In genomic region chr5:14184725-14185124, GRCh38 we compare ENCODE assay signal across 12 cellular contexts. TPM values are rescaled to one million over a fixed set of nuclear protein-coding genes. Genes with fewer than 3 reads are reported as not detected.
DNase-seq lines count a peak whose midpoint lies in the region; ATAC-seq and TF ChIP-seq lines count a peak whose summit lies in the region.
"Had no signal": no experiment of that assay in that cellular context is flagged by ENCODE, and none has a peak within 500 bp of the region (broad histone marks: within the 10 kb centered on the region; RNA-seq: fewer than 3 reads in every experiment).

No MANE protein-coding gene starts in this region.

- intact Hi-C loops in left lung (cut with DNase I), result no loop called here

- H3K4me1 Mint-ChIP-seq in brain, result peaks cover 94% of the 10 kb centered on the region
- H3K4me1 Mint-ChIP-seq: activated naive CD8-positive, alpha-beta T cell treated with anti-CD3 and anti-CD28 coated beads, Interleukin-2, amount 10 ng/mL, durations not matched to agents 7 days and 5 days had no signal

- CTCF ChIA-PET in HEK293 (lab: Yijun Ruan, JAX), result interaction anchor here (1.2 to 1.6 kb wide), 3 partner anchors 12 to 85 kb away, joined by 3 to 8 read pairs (median 4); no protein-coding TSS in a partner anchor

- TF ChIP-seq EP300 in suprapubic skin (IDR thresholded peaks at IDR 0.05), result no peak

- DNase-seq in left lung (no peak), suprapubic skin (ENCODE audit: low spot score in 2 of 2) (no peak), COLO829 (ENCODE audit: low spot score) (no peak), NCI-H510A (lab: John Stamatoyannopoulos, UW) (no peak)
- no peak for DNase-seq in effector CD8-positive, alpha-beta T cell (lab: John Stamatoyannopoulos, UW)
- DNase-seq in activated CD4-positive, CD25-positive, alpha-beta regulatory T cell treated with anti-CD3 and anti-CD28 coated beads, Interleukin-2, amount 50 U/mL, for 72 hours, result no peak
- DNase-seq: activated CD4-positive, alpha-beta memory T cell treated with anti-CD3 and anti-CD28 coated beads for 36 hours; activated naive CD8-positive, alpha-beta T cell treated with anti-CD3 and anti-CD28 coated beads, Interleukin-2, amount 10 ng/mL, durations not matched to agents 7 days and 5 days; naive B cell; stimulated activated CD4-positive, alpha-beta T cell treated with anti-CD3 and anti-CD28 coated beads, Interleukin-1b, Interleukin-23, amount 100 ng/mL, for 48 hours had no signal

- no peak overlapping the region for H3K4me3 ChIP-seq in HEK293 (ENCODE audit: low read depth, low read length)
- no peak overlapping the region for H3K4me3 ChIP-seq in left lung
- no peak overlapping the region for H3K4me3 ChIP-seq in suprapubic skin

- ATAC-seq in left lung, result no peak

- no peak for TF ChIP-seq POLR2A in suprapubic skin (IDR thresholded peaks at IDR 0.05)

- TF ChIP-seq CTCF in HEK293 (tag by site-specific recombination; IDR thresholded peaks at IDR 0.05), result no peak
- TF ChIP-seq CTCF in brain (conservative IDR thresholded peaks at IDR 0.05), result no peak
- TF ChIP-seq CTCF in left lung (IDR thresholded peaks at IDR 0.05), result no peak
- no peak for TF ChIP-seq CTCF in suprapubic skin (IDR thresholded peaks at IDR 0.05)

- no peak overlapping the region for H3K27ac ChIP-seq in HEK293 (ENCODE audit: extremely low read depth, low read depth, low read length)
- peak overlapping the region; percentile 68 to 87 for H3K27ac ChIP-seq in left lung
- peak overlapping the region; percentile 74 for H3K27ac ChIP-seq in suprapubic skin

- H3K9me3 ChIP-seq in HEK293 (ENCODE audit: control insufficient read depth, insufficient read depth, low read depth, low read length), result no peaks in the 10 kb centered on the region
- no peaks in the 10 kb centered on the region for H3K9me3 ChIP-seq in left lung
- no peaks in the 10 kb centered on the region for H3K9me3 ChIP-seq in suprapubic skin

- WGBS in suprapubic skin, result 81% methylated on average over 11 of the region's 11 CpGs

- H3K36me3 Mint-ChIP-seq in brain, result no peaks in the 10 kb centered on the region
- H3K36me3 Mint-ChIP-seq: activated CD4-positive, alpha-beta memory T cell treated with anti-CD3 and anti-CD28 coated beads for 36 hours; activated naive CD8-positive, alpha-beta T cell treated with anti-CD3 and anti-CD28 coated beads, Interleukin-2, amount 10 ng/mL, durations not matched to agents 7 days and 5 days had no signal

- H3K27ac Mint-ChIP-seq in brain, result peak overlapping the region in 3 of 5 experiments; percentile 63 to 95 (median 79)
- H3K27ac Mint-ChIP-seq: activated CD4-positive, alpha-beta memory T cell treated with anti-CD3 and anti-CD28 coated beads for 36 hours; activated naive CD8-positive, alpha-beta T cell treated with anti-CD3 and anti-CD28 coated beads, Interleukin-2, amount 10 ng/mL, durations not matched to agents 7 days and 5 days had no signal

- POLR2A ChIA-PET in HEK293 (lab: Yijun Ruan, JAX), result no interaction called here

- H3K4me3 Mint-ChIP-seq in brain, result no peak overlapping the region
- H3K4me3 Mint-ChIP-seq: activated CD4-positive, alpha-beta memory T cell treated with anti-CD3 and anti-CD28 coated beads for 36 hours; activated naive CD8-positive, alpha-beta T cell treated with anti-CD3 and anti-CD28 coated beads, Interleukin-2, amount 10 ng/mL, durations not matched to agents 7 days and 5 days had no signal

- no peaks in the 10 kb centered on the region for H3K36me3 ChIP-seq in HEK293 (ENCODE audit: control insufficient read depth in 2 of 2, insufficient read depth in 1 of 2, low read length in 2 of 2)
- no peaks in the 10 kb centered on the region for H3K36me3 ChIP-seq in left lung
- no peaks in the 10 kb centered on the region for H3K36me3 ChIP-seq in suprapubic skin

- H3K4me1 ChIP-seq in HEK293 (ENCODE audit: control insufficient read depth, insufficient read depth, low read length) (peaks cover 72% of the 10 kb centered on the region), left lung (peaks cover 38 to 67% of the 10 kb centered on the region in 2 donors), suprapubic skin (peaks cover 58% of the 10 kb centered on the region)

- H3K9me3 Mint-ChIP-seq in brain, result no peaks in the 10 kb centered on the region
- H3K9me3 Mint-ChIP-seq: activated CD4-positive, alpha-beta memory T cell treated with anti-CD3 and anti-CD28 coated beads for 36 hours; activated naive CD8-positive, alpha-beta T cell treated with anti-CD3 and anti-CD28 coated beads, Interleukin-2, amount 10 ng/mL, durations not matched to agents 7 days and 5 days; naive B cell had no signal

- H3K27me3 Mint-ChIP-seq in brain, result no peaks in the 10 kb centered on the region
- H3K27me3 Mint-ChIP-seq: activated CD4-positive, alpha-beta memory T cell treated with anti-CD3 and anti-CD28 coated beads for 36 hours; naive B cell had no signal

- H3K27me3 ChIP-seq in left lung (no peaks in the 10 kb centered on the region), suprapubic skin (no peaks in the 10 kb centered on the region)

TF ChIP-seq in HEK293, 187 proteins besides CTCF, POLR2A, EP300 and RAD21:
- TF ChIP-seq SCRT2 (tag by site-specific recombination; IDR thresholded peaks at IDR 0.05) (no peak), ZNF324 (tag by site-specific recombination; IDR thresholded peaks at IDR 0.05) (no peak), ZSCAN18 (tag by site-specific recombination; IDR thresholded peaks at IDR 0.05) (no peak), WT1 (tag by site-specific recombination; IDR thresholded peaks at IDR 0.05) (0 out of 2 replicates have a peak, but pooled peaks have one; percentile 16), ZNF398 (tag by site-specific recombination; IDR thresholded peaks at IDR 0.05) (no peak), ZNF510 (tag by site-specific recombination; IDR thresholded peaks at IDR 0.05; ENCODE audit: insufficient replicate concordance) (no peak), ZNF354C (tag by site-specific recombination; IDR thresholded peaks at IDR 0.05; ENCODE audit: borderline replicate concordance, low read depth) (no peak), ZNF248 (tag by site-specific recombination; IDR thresholded peaks at IDR 0.05) (no peak), ZNF416 (tag by site-specific recombination; IDR thresholded peaks at IDR 0.05) (no peak), ZNF140 (tag by site-specific recombination; IDR thresholded peaks at IDR 0.05) (no peak), ZBTB8A (tag by site-specific recombination; IDR thresholded peaks at IDR 0.05) (0 out of 2 replicates have a peak, but pooled peaks have one; percentile 18), ZNF529 (tag by site-specific recombination; IDR thresholded peaks at IDR 0.05; ENCODE audit: insufficient replicate concordance) (no peak), MEIS1 (CRISPR knock-in tag; IDR thresholded peaks at IDR 0.05; ENCODE audit: borderline replicate concordance) (no peak), ZNF302 (tag by site-specific recombination; IDR thresholded peaks at IDR 0.05; ENCODE audit: low read depth) (no peak), ZNF2 (tag by site-specific recombination; IDR thresholded peaks at IDR 0.05) (no peak)

RNA-seq across cellular contexts. Expression of gene TRIO, which starts 41.6 kb away (rescaled TPM):
- 47.4 TPM for polyA plus RNA-seq in brain (ENCODE audit: insufficient read depth, low read depth, low replicate concordance)
- total RNA-seq in left lung (100 to 1,000 TPM; 122 to 151 TPM), suprapubic skin (100 to 1,000 TPM in 1 of 4 donors, 10 to 100 TPM in 3; 62.7 to 159 (median 70.4) TPM)
